In the genomic region with DNA sequence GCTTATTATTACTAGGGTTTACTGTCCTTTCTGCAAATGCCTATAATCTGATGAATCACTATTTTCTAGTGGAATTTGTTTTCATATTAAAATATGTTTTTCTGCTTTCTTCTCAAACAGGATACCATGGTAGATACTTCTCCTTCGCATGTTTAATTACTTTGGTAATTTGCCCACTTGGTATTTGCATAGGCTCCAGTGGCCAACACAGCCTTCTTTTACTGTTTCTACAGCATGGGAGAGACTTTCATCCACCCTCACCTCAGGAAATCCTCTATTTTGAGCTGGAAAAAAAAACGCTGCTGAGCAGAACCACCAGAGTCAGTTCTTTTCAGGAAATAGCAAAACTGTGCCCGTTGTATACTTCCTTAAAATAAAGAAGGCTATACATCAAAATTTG, we compare ENCODE assay signal across 1 cellular context.
TF ChIP-seq lines count a peak whose summit lies in the region.

No MANE protein-coding gene starts in this region.

TF ChIP-seq in GM12878, 131 proteins besides CTCF, POLR2A, EP300 and RAD21 (continued from another document):
- TF ChIP-seq DPF2 (IDR thresholded peaks at IDR 0.05) (no peak), FOS (IDR thresholded peaks at IDR 0.05; ENCODE audit: borderline replicate concordance, extremely low read depth, insufficient read length) (no peak), TARDBP (IDR thresholded peaks at IDR 0.05; ENCODE audit: borderline replicate concordance) (no peak), BCL3 (IDR thresholded peaks at IDR 0.05; ENCODE audit: borderline replicate concordance, insufficient read depth, low read depth, low read length, poor library complexity, severe bottlenecking) (no peak), PBX3 (IDR thresholded peaks at IDR 0.05; ENCODE audit: insufficient replicate concordance, low read depth, low read length) (no peak), MLLT1 (IDR thresholded peaks at IDR 0.05) (no peak), SUZ12 (IDR thresholded peaks at IDR 0.05; ENCODE audit: unreplicated experiment) (no peak), TAF1 (IDR thresholded peaks at IDR 0.05; ENCODE audit: borderline replicate concordance, low read depth, low read length) (no peak), YBX1 (IDR thresholded peaks at IDR 0.05) (no peak), CREB1 (IDR thresholded peaks at IDR 0.05; ENCODE audit: low read depth) (no peak)
- TF ChIP-seq, protein P1, sequence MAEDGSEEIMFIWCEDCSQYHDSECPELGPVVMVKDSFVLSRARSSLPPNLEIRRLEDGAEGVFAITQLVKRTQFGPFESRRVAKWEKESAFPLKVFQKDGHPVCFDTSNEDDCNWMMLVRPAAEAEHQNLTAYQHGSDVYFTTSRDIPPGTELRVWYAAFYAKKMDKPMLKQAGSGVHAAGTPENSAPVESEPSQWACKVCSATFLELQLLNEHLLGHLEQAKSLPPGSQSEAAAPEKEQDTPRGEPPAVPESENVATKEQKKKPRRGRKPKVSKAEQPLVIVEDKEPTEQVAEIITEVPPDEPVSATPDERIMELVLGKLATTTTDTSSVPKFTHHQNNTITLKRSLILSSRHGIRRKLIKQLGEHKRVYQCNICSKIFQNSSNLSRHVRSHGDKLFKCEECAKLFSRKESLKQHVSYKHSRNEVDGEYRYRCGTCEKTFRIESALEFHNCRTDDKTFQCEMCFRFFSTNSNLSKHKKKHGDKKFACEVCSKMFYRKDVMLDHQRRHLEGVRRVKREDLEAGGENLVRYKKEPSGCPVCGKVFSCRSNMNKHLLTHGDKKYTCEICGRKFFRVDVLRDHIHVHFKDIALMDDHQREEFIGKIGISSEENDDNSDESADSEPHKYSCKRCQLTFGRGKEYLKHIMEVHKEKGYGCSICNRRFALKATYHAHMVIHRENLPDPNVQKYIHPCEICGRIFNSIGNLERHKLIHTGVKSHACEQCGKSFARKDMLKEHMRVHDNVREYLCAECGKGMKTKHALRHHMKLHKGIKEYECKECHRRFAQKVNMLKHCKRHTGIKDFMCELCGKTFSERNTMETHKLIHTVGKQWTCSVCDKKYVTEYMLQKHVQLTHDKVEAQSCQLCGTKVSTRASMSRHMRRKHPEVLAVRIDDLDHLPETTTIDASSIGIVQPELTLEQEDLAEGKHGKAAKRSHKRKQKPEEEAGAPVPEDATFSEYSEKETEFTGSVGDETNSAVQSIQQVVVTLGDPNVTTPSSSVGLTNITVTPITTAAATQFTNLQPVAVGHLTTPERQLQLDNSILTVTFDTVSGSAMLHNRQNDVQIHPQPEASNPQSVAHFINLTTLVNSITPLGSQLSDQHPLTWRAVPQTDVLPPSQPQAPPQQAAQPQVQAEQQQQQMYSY (CRISPR knock-in tag; IDR thresholded peaks at IDR 0.05) = no peak
- TF ChIP-seq, protein P2, sequence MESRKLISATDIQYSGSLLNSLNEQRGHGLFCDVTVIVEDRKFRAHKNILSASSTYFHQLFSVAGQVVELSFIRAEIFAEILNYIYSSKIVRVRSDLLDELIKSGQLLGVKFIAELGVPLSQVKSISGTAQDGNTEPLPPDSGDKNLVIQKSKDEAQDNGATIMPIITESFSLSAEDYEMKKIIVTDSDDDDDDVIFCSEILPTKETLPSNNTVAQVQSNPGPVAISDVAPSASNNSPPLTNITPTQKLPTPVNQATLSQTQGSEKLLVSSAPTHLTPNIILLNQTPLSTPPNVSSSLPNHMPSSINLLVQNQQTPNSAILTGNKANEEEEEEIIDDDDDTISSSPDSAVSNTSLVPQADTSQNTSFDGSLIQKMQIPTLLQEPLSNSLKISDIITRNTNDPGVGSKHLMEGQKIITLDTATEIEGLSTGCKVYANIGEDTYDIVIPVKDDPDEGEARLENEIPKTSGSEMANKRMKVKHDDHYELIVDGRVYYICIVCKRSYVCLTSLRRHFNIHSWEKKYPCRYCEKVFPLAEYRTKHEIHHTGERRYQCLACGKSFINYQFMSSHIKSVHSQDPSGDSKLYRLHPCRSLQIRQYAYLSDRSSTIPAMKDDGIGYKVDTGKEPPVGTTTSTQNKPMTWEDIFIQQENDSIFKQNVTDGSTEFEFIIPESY (IDR thresholded peaks at IDR 0.05) = no peak
